Comparison of ENCODE assay signal across 1 cellular context in the genomic region with DNA sequence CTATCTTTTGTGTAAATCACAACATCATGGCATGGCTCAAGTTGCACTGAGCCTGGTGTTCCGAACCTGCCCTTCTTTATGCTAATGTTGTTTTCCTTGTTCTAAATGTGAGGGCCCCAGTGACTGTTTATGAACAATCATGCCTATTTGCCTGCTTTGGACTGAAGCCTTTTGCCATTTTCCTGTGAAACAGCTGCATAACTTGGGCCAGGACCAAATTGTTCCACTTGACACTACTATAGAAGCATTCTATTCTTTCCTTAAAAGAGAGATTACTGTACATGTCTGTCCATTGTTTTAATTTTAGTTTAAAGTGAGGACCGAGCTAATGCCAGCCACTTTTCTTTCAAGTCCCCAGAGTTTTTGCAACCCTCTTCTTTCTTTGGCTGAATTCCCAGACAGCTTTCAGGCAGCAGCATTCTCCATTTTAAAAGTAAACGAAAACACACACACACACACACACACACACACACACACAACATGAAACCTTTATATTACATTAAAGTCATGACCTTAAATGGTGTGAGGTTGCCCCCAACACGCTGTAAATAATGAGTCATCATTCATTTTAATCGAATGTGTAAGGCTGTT.
TF ChIP-seq lines count a peak whose summit lies in the region.

No MANE protein-coding gene starts in this region.

TF ChIP-seq in H1, 55 proteins besides CTCF, POLR2A, EP300 and RAD21 (continued from another document):
- TF ChIP-seq, protein P1, sequence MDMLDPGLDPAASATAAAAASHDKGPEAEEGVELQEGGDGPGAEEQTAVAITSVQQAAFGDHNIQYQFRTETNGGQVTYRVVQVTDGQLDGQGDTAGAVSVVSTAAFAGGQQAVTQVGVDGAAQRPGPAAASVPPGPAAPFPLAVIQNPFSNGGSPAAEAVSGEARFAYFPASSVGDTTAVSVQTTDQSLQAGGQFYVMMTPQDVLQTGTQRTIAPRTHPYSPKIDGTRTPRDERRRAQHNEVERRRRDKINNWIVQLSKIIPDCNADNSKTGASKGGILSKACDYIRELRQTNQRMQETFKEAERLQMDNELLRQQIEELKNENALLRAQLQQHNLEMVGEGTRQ (IDR thresholded peaks at IDR 0.05; ENCODE audit: low read length): no peak
- no peak for TF ChIP-seq SUZ12 (IDR thresholded peaks at IDR 0.05; ENCODE audit: low read length)
- no peak for TF ChIP-seq TBP (IDR thresholded peaks at IDR 0.05; ENCODE audit: low read depth, low read length)
- no peak for TF ChIP-seq CTBP2 (IDR thresholded peaks at IDR 0.05; ENCODE audit: borderline replicate concordance, insufficient read depth, insufficient read length, low read length)
- no peak for TF ChIP-seq HDAC2 (IDR thresholded peaks at IDR 0.05; ENCODE audit: borderline replicate concordance in 1 of 2, low read depth in 2 of 2, low read length in 2 of 2)
- TF ChIP-seq SIRT6 (IDR thresholded peaks at IDR 0.05; ENCODE audit: low read length): no peak
- TF ChIP-seq, protein P2, sequence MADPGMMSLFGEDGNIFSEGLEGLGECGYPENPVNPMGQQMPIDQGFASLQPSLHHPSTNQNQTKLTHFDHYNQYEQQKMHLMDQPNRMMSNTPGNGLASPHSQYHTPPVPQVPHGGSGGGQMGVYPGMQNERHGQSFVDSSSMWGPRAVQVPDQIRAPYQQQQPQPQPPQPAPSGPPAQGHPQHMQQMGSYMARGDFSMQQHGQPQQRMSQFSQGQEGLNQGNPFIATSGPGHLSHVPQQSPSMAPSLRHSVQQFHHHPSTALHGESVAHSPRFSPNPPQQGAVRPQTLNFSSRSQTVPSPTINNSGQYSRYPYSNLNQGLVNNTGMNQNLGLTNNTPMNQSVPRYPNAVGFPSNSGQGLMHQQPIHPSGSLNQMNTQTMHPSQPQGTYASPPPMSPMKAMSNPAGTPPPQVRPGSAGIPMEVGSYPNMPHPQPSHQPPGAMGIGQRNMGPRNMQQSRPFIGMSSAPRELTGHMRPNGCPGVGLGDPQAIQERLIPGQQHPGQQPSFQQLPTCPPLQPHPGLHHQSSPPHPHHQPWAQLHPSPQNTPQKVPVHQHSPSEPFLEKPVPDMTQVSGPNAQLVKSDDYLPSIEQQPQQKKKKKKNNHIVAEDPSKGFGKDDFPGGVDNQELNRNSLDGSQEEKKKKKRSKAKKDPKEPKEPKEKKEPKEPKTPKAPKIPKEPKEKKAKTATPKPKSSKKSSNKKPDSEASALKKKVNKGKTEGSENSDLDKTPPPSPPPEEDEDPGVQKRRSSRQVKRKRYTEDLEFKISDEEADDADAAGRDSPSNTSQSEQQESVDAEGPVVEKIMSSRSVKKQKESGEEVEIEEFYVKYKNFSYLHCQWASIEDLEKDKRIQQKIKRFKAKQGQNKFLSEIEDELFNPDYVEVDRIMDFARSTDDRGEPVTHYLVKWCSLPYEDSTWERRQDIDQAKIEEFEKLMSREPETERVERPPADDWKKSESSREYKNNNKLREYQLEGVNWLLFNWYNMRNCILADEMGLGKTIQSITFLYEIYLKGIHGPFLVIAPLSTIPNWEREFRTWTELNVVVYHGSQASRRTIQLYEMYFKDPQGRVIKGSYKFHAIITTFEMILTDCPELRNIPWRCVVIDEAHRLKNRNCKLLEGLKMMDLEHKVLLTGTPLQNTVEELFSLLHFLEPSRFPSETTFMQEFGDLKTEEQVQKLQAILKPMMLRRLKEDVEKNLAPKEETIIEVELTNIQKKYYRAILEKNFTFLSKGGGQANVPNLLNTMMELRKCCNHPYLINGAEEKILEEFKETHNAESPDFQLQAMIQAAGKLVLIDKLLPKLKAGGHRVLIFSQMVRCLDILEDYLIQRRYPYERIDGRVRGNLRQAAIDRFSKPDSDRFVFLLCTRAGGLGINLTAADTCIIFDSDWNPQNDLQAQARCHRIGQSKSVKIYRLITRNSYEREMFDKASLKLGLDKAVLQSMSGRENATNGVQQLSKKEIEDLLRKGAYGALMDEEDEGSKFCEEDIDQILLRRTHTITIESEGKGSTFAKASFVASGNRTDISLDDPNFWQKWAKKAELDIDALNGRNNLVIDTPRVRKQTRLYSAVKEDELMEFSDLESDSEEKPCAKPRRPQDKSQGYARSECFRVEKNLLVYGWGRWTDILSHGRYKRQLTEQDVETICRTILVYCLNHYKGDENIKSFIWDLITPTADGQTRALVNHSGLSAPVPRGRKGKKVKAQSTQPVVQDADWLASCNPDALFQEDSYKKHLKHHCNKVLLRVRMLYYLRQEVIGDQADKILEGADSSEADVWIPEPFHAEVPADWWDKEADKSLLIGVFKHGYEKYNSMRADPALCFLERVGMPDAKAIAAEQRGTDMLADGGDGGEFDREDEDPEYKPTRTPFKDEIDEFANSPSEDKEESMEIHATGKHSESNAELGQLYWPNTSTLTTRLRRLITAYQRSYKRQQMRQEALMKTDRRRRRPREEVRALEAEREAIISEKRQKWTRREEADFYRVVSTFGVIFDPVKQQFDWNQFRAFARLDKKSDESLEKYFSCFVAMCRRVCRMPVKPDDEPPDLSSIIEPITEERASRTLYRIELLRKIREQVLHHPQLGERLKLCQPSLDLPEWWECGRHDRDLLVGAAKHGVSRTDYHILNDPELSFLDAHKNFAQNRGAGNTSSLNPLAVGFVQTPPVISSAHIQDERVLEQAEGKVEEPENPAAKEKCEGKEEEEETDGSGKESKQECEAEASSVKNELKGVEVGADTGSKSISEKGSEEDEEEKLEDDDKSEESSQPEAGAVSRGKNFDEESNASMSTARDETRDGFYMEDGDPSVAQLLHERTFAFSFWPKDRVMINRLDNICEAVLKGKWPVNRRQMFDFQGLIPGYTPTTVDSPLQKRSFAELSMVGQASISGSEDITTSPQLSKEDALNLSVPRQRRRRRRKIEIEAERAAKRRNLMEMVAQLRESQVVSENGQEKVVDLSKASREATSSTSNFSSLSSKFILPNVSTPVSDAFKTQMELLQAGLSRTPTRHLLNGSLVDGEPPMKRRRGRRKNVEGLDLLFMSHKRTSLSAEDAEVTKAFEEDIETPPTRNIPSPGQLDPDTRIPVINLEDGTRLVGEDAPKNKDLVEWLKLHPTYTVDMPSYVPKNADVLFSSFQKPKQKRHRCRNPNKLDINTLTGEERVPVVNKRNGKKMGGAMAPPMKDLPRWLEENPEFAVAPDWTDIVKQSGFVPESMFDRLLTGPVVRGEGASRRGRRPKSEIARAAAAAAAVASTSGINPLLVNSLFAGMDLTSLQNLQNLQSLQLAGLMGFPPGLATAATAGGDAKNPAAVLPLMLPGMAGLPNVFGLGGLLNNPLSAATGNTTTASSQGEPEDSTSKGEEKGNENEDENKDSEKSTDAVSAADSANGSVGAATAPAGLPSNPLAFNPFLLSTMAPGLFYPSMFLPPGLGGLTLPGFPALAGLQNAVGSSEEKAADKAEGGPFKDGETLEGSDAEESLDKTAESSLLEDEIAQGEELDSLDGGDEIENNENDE (IDR thresholded peaks at IDR 0.05; ENCODE audit: insufficient replicate concordance, low read length): no peak
- no peak for TF ChIP-seq ASH2L (IDR thresholded peaks at IDR 0.05; ENCODE audit: low read length)
- TF ChIP-seq JUN (IDR thresholded peaks at IDR 0.05; ENCODE audit: low read depth, low read length): no peak
- TF ChIP-seq TAF1 (IDR thresholded peaks at IDR 0.05; ENCODE audit: low read depth, low read length): no peak
- TF ChIP-seq CEBPB (IDR thresholded peaks at IDR 0.05; ENCODE audit: low read depth, low read length): no peak
- no peak for TF ChIP-seq CREB1 (IDR thresholded peaks at IDR 0.05)
- no peak for TF ChIP-seq SAP30 (IDR thresholded peaks at IDR 0.05; ENCODE audit: insufficient read depth, insufficient replicate concordance, low read length)
- no peak for TF ChIP-seq YY1 (IDR thresholded peaks at IDR 0.05; ENCODE audit: low read depth, low read length)
- no peak for TF ChIP-seq CHD1 (IDR thresholded peaks at IDR 0.05; ENCODE audit: low read depth, low read length)
